In genomic region chr12:131442337-131442918, GRCh38 we compare ENCODE assay signal across 21 cellular contexts.
"Had no signal": no experiment of that assay in that cellular context is flagged by ENCODE, and none has a peak within 500 bp of the region (broad histone marks: within the 10 kb centered on the region; RNA-seq: fewer than 3 reads in every experiment).

No MANE protein-coding gene starts in this region.

- H3K4me1 Mint-ChIP-seq: naive thymus-derived CD4-positive, alpha-beta T cell; stimulated activated naive B cell treated with anti-CD40 and anti-IgM and Interleukin-4, amounts not matched to agents 10 μg/mL and 1 μg/mL and 100 μg/mL, for 72 hours had no signal

- ATAC-seq: effector memory CD8-positive, alpha-beta T cell; left lobe of liver; naive thymus-derived CD4-positive, alpha-beta T cell; psoas muscle; right cardiac atrium; stimulated activated naive B cell treated with anti-CD40 and anti-IgM and Interleukin-4, amounts not matched to agents 10 μg/mL and 1 μg/mL and 100 μg/mL, for 72 hours had no signal

- H3K9me3 ChIP-seq: ovary, psoas muscle, sigmoid colon, suprapubic skin, transverse colon, vagina had no signal

- H3K4me3 ChIP-seq: coronary artery, ovary, psoas muscle, sigmoid colon, suprapubic skin, transverse colon, vagina had no signal

- H3K9me3 Mint-ChIP-seq: effector memory CD8-positive, alpha-beta T cell; naive thymus-derived CD4-positive, alpha-beta T cell; nephron; stimulated activated naive CD8-positive, alpha-beta T cell treated with anti-CD3 and anti-CD28 coated beads, Interleukin-15, Interleukin-2, amounts not matched to agents 100 ng/mL and 50 ng/mL, for 24 hours had no signal

- H3K36me3 Mint-ChIP-seq: naive thymus-derived CD4-positive, alpha-beta T cell; stimulated activated naive B cell treated with anti-CD40 and anti-IgM and Interleukin-4, amounts not matched to agents 10 μg/mL and 1 μg/mL and 100 μg/mL, for 72 hours had no signal

- H3K27me3 Mint-ChIP-seq: stimulated activated naive CD8-positive, alpha-beta T cell treated with anti-CD3 and anti-CD28 coated beads, Interleukin-15, Interleukin-2, amounts not matched to agents 100 ng/mL and 50 ng/mL, for 24 hours had no signal

- H3K27ac ChIP-seq: coronary artery, ovary, psoas muscle, sigmoid colon, suprapubic skin, transverse colon, vagina had no signal

- FAIRE-seq: frontal cortex, kidney had no signal

- H3K27me3 ChIP-seq: ovary, vagina had no signal

- H3K4me1 ChIP-seq: psoas muscle, sigmoid colon, suprapubic skin, transverse colon had no signal

- H3K36me3 ChIP-seq: ovary, sigmoid colon, suprapubic skin, transverse colon, vagina had no signal

- DNase-seq: dermis blood vessel endothelial cell; effector memory CD8-positive, alpha-beta T cell; kidney; mesenchymal stem cell; midbrain; naive thymus-derived CD4-positive, alpha-beta T cell; nucleus accumbens; ovary; right cardiac atrium; sigmoid colon; stimulated activated CD4-positive, alpha-beta T cell treated with anti-CD3 and anti-CD28 coated beads, Interleukin-4, amount 100 ng/mL, for 4 hours; stimulated activated naive B cell treated with anti-CD40 and anti-IgM and Interleukin-4, amounts not matched to agents 10 μg/mL and 1 μg/mL and 100 μg/mL, for 72 hours; transverse colon had no signal

- H3K4me3 Mint-ChIP-seq: effector memory CD8-positive, alpha-beta T cell; naive thymus-derived CD4-positive, alpha-beta T cell; nephron; stimulated activated naive B cell treated with anti-CD40 and anti-IgM and Interleukin-4, amounts not matched to agents 10 μg/mL and 1 μg/mL and 100 μg/mL, for 72 hours; stimulated activated naive CD8-positive, alpha-beta T cell treated with anti-CD3 and anti-CD28 coated beads, Interleukin-15, Interleukin-2, amounts not matched to agents 100 ng/mL and 50 ng/mL, for 24 hours had no signal

- H3K27ac Mint-ChIP-seq: effector memory CD8-positive, alpha-beta T cell; naive thymus-derived CD4-positive, alpha-beta T cell; nephron; stimulated activated naive B cell treated with anti-CD40 and anti-IgM and Interleukin-4, amounts not matched to agents 10 μg/mL and 1 μg/mL and 100 μg/mL, for 72 hours; stimulated activated naive CD8-positive, alpha-beta T cell treated with anti-CD3 and anti-CD28 coated beads, Interleukin-15, Interleukin-2, amounts not matched to agents 100 ng/mL and 50 ng/mL, for 24 hours had no signal
